22 cellular contexts compared by ENCODE assay signal in genomic region chr18:49693276-49694005, GRCh38.
A peak's percentile ranks its signal among the peaks of the same experiment; 100 is the strongest.
DNase-seq lines count a peak whose midpoint lies in the region; ATAC-seq and TF ChIP-seq lines count a peak whose summit lies in the region.
"Had no signal": no experiment of that assay in that cellular context is flagged by ENCODE, and none has a peak within 500 bp of the region (broad histone marks: within the 10 kb centered on the region; RNA-seq: fewer than 3 reads in every experiment).

No MANE protein-coding gene starts in this region.

- H2BK15ac ChIP-seq in IMR-90 (ENCODE audit: low read depth, low read length) = no peak overlapping the region

- no peak overlapping the region for H4K8ac ChIP-seq in IMR-90 (ENCODE audit: low read depth in 2 of 2, low read length in 2 of 2)

- H3K18ac ChIP-seq in IMR-90 (ENCODE audit: low read depth, low read length) = no peak overlapping the region

- H3K9ac ChIP-seq in BLaER1 (peak overlapping the region; percentile 10; the same call in 1 of the 2 replicates), IMR-90 (ENCODE audit: low read depth, low read length) (no peak overlapping the region)

- peak overlapping the region; percentile 3; the same call in 1 of the 2 replicates for H3K4me3 ChIP-seq in BLaER1
- H3K4me3 ChIP-seq in IMR-90 (ENCODE audit: insufficient read depth, low read depth, low read length) = no peak overlapping the region
- no peak overlapping the region for H3K4me3 ChIP-seq in hepatocyte
- no peak overlapping the region for H3K4me3 ChIP-seq in ascending aorta
- H3K4me3 ChIP-seq: GM12878 had no signal

- H4K20me1 ChIP-seq in BLaER1 (no peaks in the 10 kb centered on the region), IMR-90 (ENCODE audit: insufficient read depth, low read length) (peaks cover 4% of the 10 kb centered on the region; the same call in 1 of the 2 replicates), hepatocyte (ENCODE audit: insufficient read depth, poor library complexity, severe bottlenecking) (no peaks in the 10 kb centered on the region)

- WGBS in IMR-90 (ENCODE audit: extremely low coverage in 2 of 2, insufficient read length in 1 of 2), 2 experiments = 69% methylated on average over 2 of the region's 8 CpGs; no CpG with 5 or more reads in 1 of the 2 experiments
- WGBS in hepatocyte (ENCODE audit: low lambda C conversion rate, missing lambda C conversion rate) = 36% methylated on average over 8 of the region's 8 CpGs

- no peaks in the 10 kb centered on the region for H3K9me2 ChIP-seq in hepatocyte (replicated peaks; ENCODE audit: insufficient read depth)

- H3K4ac ChIP-seq in IMR-90 (ENCODE audit: low read depth, low read length) = no peak overlapping the region

- no peak overlapping the region for H3K56ac ChIP-seq in IMR-90 (ENCODE audit: extremely low read depth, insufficient read depth, low read length)

- ATAC-seq in IMR-90 (ENCODE audit: low read depth) (no peak), GM18870 (IDR thresholded peaks at IDR 0.05; ENCODE audit: unreplicated experiment) (no peak), HG03571 (IDR thresholded peaks at IDR 0.05; ENCODE audit: unreplicated experiment) (no peak), HG03280 (IDR thresholded peaks at IDR 0.05; ENCODE audit: unreplicated experiment) (no peak)
- ATAC-seq: GM12878, HepG2 had no signal

- peaks cover 3% of the 10 kb centered on the region for H3K27me3 Mint-ChIP-seq in nephron progenitor cell (ENCODE audit: low read depth, poor library complexity)

- H2BK20ac ChIP-seq in IMR-90 (ENCODE audit: low read depth, low read length) = no peak overlapping the region

- H3K9me1 ChIP-seq in IMR-90 (ENCODE audit: insufficient read depth, low read length) = peaks cover 13% of the 10 kb centered on the region

- H2AFZ ChIP-seq in IMR-90 (replicated peaks; ENCODE audit: low read length, poor library complexity) = no peak overlapping the region
- no peak overlapping the region for H2AFZ ChIP-seq in hepatocyte

- intact Hi-C loops in IMR-90 (cut with micrococcal nuclease) (loop anchor here (5.0 to 10.0 kb wide), 2 partner anchors 34 to 129 kb away; partner anchors contain the start of gene LIPG), ascending aorta (cut with DNase I) (no loop called here)

- no peaks in the 10 kb centered on the region for H3K79me2 ChIP-seq in hepatocyte

- POLR2A ChIA-PET in IMR-90 (lab: Charles Lee; ENCODE audit: unreplicated experiment) = no interaction called here

- H3K4me1 Mint-ChIP-seq in nephron progenitor cell = peaks cover 48% of the 10 kb centered on the region
- H3K4me1 Mint-ChIP-seq: B cell had no signal

- H3K4me1 ChIP-seq in BLaER1 (peaks cover 36% of the 10 kb centered on the region), IMR-90 (ENCODE audit: control insufficient read depth, insufficient read depth, low read length) (peaks cover 11% of the 10 kb centered on the region), hepatocyte (ENCODE audit: insufficient read depth) (peaks cover 26% of the 10 kb centered on the region), ascending aorta (no peaks in the 10 kb centered on the region)

- H3K27ac ChIP-seq in BLaER1 (peak overlapping the region; percentile 36; the same call in 1 of the 2 replicates), IMR-90 (ENCODE audit: insufficient read depth, low read length) (no peak overlapping the region), hepatocyte (peak overlapping the region; percentile 53), ascending aorta (no peak overlapping the region)

- H3K79me1 ChIP-seq in IMR-90 (ENCODE audit: low read depth in 1 of 2, low read length in 2 of 2) = no peaks in the 10 kb centered on the region

- H3K4me2 ChIP-seq in BLaER1 = peak overlapping the region; percentile 79
- H3K4me2 ChIP-seq in IMR-90 (ENCODE audit: low read depth, low read length) = no peak overlapping the region
- H3K4me2 ChIP-seq in hepatocyte = peak overlapping the region; percentile 3

- no peak for TF ChIP-seq RAD21 in IMR-90 (IDR thresholded peaks at IDR 0.05; ENCODE audit: low read length)

- no peak overlapping the region for H4K91ac ChIP-seq in IMR-90 (ENCODE audit: insufficient read depth, low read depth, low read length)

- no peak overlapping the region for H4K5ac ChIP-seq in IMR-90 (ENCODE audit: low read depth, low read length)

- H2AK9ac ChIP-seq in IMR-90 (replicated peaks; ENCODE audit: low read depth, low read length, poor library complexity) = no peak overlapping the region

- 0 out of 2 replicates have a peak overlapping the region, but pooled peaks have one; percentile 6 for H2AK5ac ChIP-seq in IMR-90 (ENCODE audit: low read depth, low read length)

- DNase-seq in IMR-90 (no peak), hepatocyte (ENCODE audit: low spot score) (no peak), nephron progenitor cell (no peak), ascending aorta (ENCODE audit: low spot score in 2 of 2) (no peak)
- DNase-seq: CD4-positive, CD25-positive, alpha-beta regulatory T cell; DMS79; KBM-7; NCI-H1105; NCI-H146; NCI-H2029 treated with DMSO at 0.1 percent for 48 hours; NCI-H2171; NCI-H345; NCI-H524; NCI-H82; Right ventricle myocardium superior had no signal

- no peak overlapping the region for H3K4me3 Mint-ChIP-seq in nephron progenitor cell
- H3K4me3 Mint-ChIP-seq: B cell; CD4-positive, CD25-positive, alpha-beta regulatory T cell had no signal

- H3K27me3 ChIP-seq in BLaER1 (no peaks in the 10 kb centered on the region), IMR-90 (ENCODE audit: control insufficient read depth, insufficient read depth, low read length) (no peaks in the 10 kb centered on the region), hepatocyte (no peaks in the 10 kb centered on the region), ascending aorta (no peaks in the 10 kb centered on the region)

- no peak for TF ChIP-seq CTCF in IMR-90 (conservative IDR thresholded peaks at IDR 0.05; ENCODE audit: low read depth, low read length)
- TF ChIP-seq CTCF in hepatocyte (IDR thresholded peaks at IDR 0.05; ENCODE audit: poor library complexity) = no peak
- no peak for TF ChIP-seq CTCF in nephron progenitor cell (IDR thresholded peaks at IDR 0.05)
- no peak for TF ChIP-seq CTCF in ascending aorta (IDR thresholded peaks at IDR 0.05)

- CTCF ChIA-PET in IMR-90 (lab: Yijun Ruan, JAX) = no interaction called here

- H3K9me3 ChIP-seq in BLaER1 (no peaks in the 10 kb centered on the region), IMR-90 (ENCODE audit: control insufficient read depth, insufficient read depth, low read length) (no peaks in the 10 kb centered on the region), hepatocyte (ENCODE audit: low read depth) (no peaks in the 10 kb centered on the region), ascending aorta (no peaks in the 10 kb centered on the region)

- H3K36me3 ChIP-seq in BLaER1 (no peaks in the 10 kb centered on the region), IMR-90 (ENCODE audit: control insufficient read depth, insufficient read depth, low read length) (no peaks in the 10 kb centered on the region), hepatocyte (replicated peaks; ENCODE audit: insufficient read depth, low read depth) (no peaks in the 10 kb centered on the region), ascending aorta (no peaks in the 10 kb centered on the region)

- peaks cover 13% of the 10 kb centered on the region for H3K9me3 Mint-ChIP-seq in nephron progenitor cell
- H3K9me3 Mint-ChIP-seq: CD4-positive, CD25-positive, alpha-beta regulatory T cell had no signal

- no peak overlapping the region for H3K14ac ChIP-seq in IMR-90 (replicated peaks; ENCODE audit: low read depth, low read length)

- peak overlapping the region; percentile 33 for H3K27ac Mint-ChIP-seq in nephron progenitor cell
- H3K27ac Mint-ChIP-seq: B cell; CD4-positive, CD25-positive, alpha-beta regulatory T cell had no signal

- TF ChIP-seq POLR2A in IMR-90 (IDR thresholded peaks at IDR 0.05; ENCODE audit: low read depth, low read length) = no peak

- in situ Hi-C loops in IMR-90 (cut with MboI; ENCODE audit: low sequenced_read_pairs) = no loop called here

- BruUV-seq in IMR-90 (replicated peaks; lab: Mats Ljungman, UMichigan) = no TSS peak

- dilution Hi-C loops in IMR-90 (cut with HindIII; ENCODE audit: low sequenced_read_pairs, unreplicated experiment) = no loop called here

- no peak overlapping the region for H2BK120ac ChIP-seq in IMR-90 (ENCODE audit: low read depth, low read length)

- H3K36me3 Mint-ChIP-seq in nephron progenitor cell (ENCODE audit: low read depth) = no peaks in the 10 kb centered on the region
- H3K36me3 Mint-ChIP-seq: CD4-positive, CD25-positive, alpha-beta regulatory T cell had no signal

- H2BK5ac ChIP-seq in IMR-90 (ENCODE audit: low read depth, low read length, poor library complexity, severe bottlenecking) = no peak overlapping the region

- H3K23ac ChIP-seq in IMR-90 (ENCODE audit: low read depth, low read length) = no peak overlapping the region

TF ChIP-seq in IMR-90, 13 proteins besides CTCF, POLR2A, EP300 and RAD21:
- TF ChIP-seq CEBPB (IDR thresholded peaks at IDR 0.05; ENCODE audit: low read depth, low read length) (peak; percentile 63), SMC3 (IDR thresholded peaks at IDR 0.05; ENCODE audit: low read depth, low read length) (no peak)

Comparison
In these comparisons a context has a peak if more than half of its experiments do, and no peak if none do; other contexts are left out.
1. H3K27ac ChIP-seq: peak in BLaER1 (single experiment) and hepatocyte (single experiment); none in IMR-90 (single experiment) and ascending aorta (0 of 2).